In genomic region chr4:3431446-3431993, GRCh38 we compare ENCODE assay signal across 37 cellular contexts. TPM values are rescaled to one million over a fixed set of nuclear protein-coding genes. Genes with fewer than 3 reads are reported as not detected.
"Had no signal": no experiment of that assay in that cellular context is flagged by ENCODE, and none has a peak within 500 bp of the region (broad histone marks: within the 10 kb centered on the region; RNA-seq: fewer than 3 reads in every experiment).

No MANE protein-coding gene starts in this region.

- H3K4me2 ChIP-seq: SK-N-SH had no signal

- H3K36me3 Mint-ChIP-seq: activated CD4-positive, alpha-beta memory T cell treated with anti-CD3 and anti-CD28 coated beads for 36 hours; activated naive CD4-positive, alpha-beta T cell treated with anti-CD3 and anti-CD28 coated beads, Interleukin-2, amount 50 U/mL, for 72 hours had no signal

- H3K4me3 Mint-ChIP-seq: activated B cell treated with CpG ODN at 0.5 μM for 24 hours; activated CD4-positive, alpha-beta memory T cell treated with anti-CD3 and anti-CD28 coated beads for 36 hours; activated naive CD4-positive, alpha-beta T cell treated with anti-CD3 and anti-CD28 coated beads for 36 hours; activated T-cell treated with anti-CD3 and anti-CD28 coated beads, Interleukin-2, amount 50 U/mL, for 4 hours; activated T-helper 1 cell treated with anti-CD3 and anti-CD28 coated beads, Interleukin-12 subunit alpha, Interleukin-12 subunit beta, Interleukin-2, Interleukin-4 antibody, amounts not matched to agents 30 ng/mL and 10 ng/mL and 1 ng/mL, durations not matched to agents 14 hours and 24 hours and 36 hours; T-helper 1 cell treated with Interleukin-12 subunit alpha and Interleukin-12 subunit beta and Interleukin-4 antibody, amounts not matched to agents 30 μg/mL and 1 μg/mL, for 36 hours; T-helper 2 cell treated with Interferon-gamma antibody and Interleukin-4, amounts not matched to agents 5 μg/mL and 100 μg/mL, for 36 hours had no signal

- H3K9ac ChIP-seq: SK-N-SH had no signal

- DNase-seq: activated B cell treated with CpG ODN at 0.5 μM for 24 hours; activated CD4-positive, alpha-beta memory T cell treated with anti-CD3 and anti-CD28 coated beads for 36 hours; activated CD4-positive, alpha-beta T cell treated with anti-CD3 and anti-CD28 coated beads for 4 hours; activated CD4-positive, alpha-beta T cell treated with anti-CD3 and anti-CD28 coated beads, Interleukin-2, amount 50 U/mL, for 1 hour; activated CD4-positive, CD25-positive, alpha-beta regulatory T cell treated with anti-CD3 and anti-CD28 coated beads, Interleukin-2, amount 50 U/mL, for 72 hours; activated CD8-positive, alpha-beta memory T cell treated with anti-CD3 and anti-CD28 coated beads, Interleukin-2, amount 50 U/mL, for 4 hours; activated gamma-delta T cell treated with Interleukin-2 at 50 U/mL for 16 hours; activated naive CD4-positive, alpha-beta T cell treated with anti-CD3 and anti-CD28 coated beads for 36 hours; activated T-cell treated with anti-CD3 and anti-CD28 coated beads for 4 hours; activated T-cell treated with anti-CD3 and anti-CD28 coated beads, Interleukin-2, amount 50 U/mL, for 4 hours; adrenal gland; body of pancreas; central memory CD4-positive, alpha-beta T cell; Kasumi-1; KG1; MM.1S; MV-4-11; NCI-H1092; NCI-H1436 treated with DMSO at 0.1 percent for 48 hours; NCI-H1694 treated with DMSO at 0.1 percent for 48 hours; NCI-H2029; NCI-H2171; NCI-H510A; NCI-H526; NCI-H748 treated with DMSO at 0.1 percent for 48 hours; NK-92 treated with Interleukin-12 subunit alpha and Interleukin-12 subunit beta, amount 100 ng/mL, for 24 hours; PC-3; SHP77 treated with DMSO at 0.1 percent for 48 hours; SK-N-SH had no signal

- H3K27me3 ChIP-seq: adrenal gland, body of pancreas, SJSA1 had no signal

- H3K9me3 Mint-ChIP-seq: activated B cell treated with CpG ODN at 0.5 μM for 24 hours; activated CD4-positive, alpha-beta memory T cell treated with anti-CD3 and anti-CD28 coated beads for 36 hours; activated naive CD4-positive, alpha-beta T cell treated with anti-CD3 and anti-CD28 coated beads for 36 hours; activated naive CD4-positive, alpha-beta T cell treated with anti-CD3 and anti-CD28 coated beads, Interleukin-2, amount 50 U/mL, for 72 hours; activated T-cell treated with anti-CD3 and anti-CD28 coated beads, Interleukin-2, amount 50 U/mL, for 4 hours; activated T-helper 1 cell treated with anti-CD3 and anti-CD28 coated beads, Interleukin-12 subunit alpha, Interleukin-12 subunit beta, Interleukin-2, Interleukin-4 antibody, amounts not matched to agents 30 ng/mL and 10 ng/mL and 1 ng/mL, durations not matched to agents 14 hours and 24 hours and 36 hours; T-helper 1 cell treated with Interleukin-12 subunit alpha and Interleukin-12 subunit beta and Interleukin-4 antibody, amounts not matched to agents 30 μg/mL and 1 μg/mL, for 36 hours; T-helper 2 cell treated with Interferon-gamma antibody and Interleukin-4, amounts not matched to agents 5 μg/mL and 100 μg/mL, for 36 hours had no signal

- H3K4me1 ChIP-seq: body of pancreas had no signal

- H3K27ac ChIP-seq: adrenal gland, body of pancreas, SJSA1, VCaP had no signal

- H3K4me3 ChIP-seq: adrenal gland, body of pancreas, SJSA1 had no signal

- H3K27ac Mint-ChIP-seq: activated B cell treated with CpG ODN at 0.5 μM for 24 hours; activated CD4-positive, alpha-beta memory T cell treated with anti-CD3 and anti-CD28 coated beads for 36 hours; activated naive CD4-positive, alpha-beta T cell treated with anti-CD3 and anti-CD28 coated beads for 36 hours; activated T-helper 1 cell treated with anti-CD3 and anti-CD28 coated beads, Interleukin-12 subunit alpha, Interleukin-12 subunit beta, Interleukin-2, Interleukin-4 antibody, amounts not matched to agents 30 ng/mL and 10 ng/mL and 1 ng/mL, durations not matched to agents 14 hours and 24 hours and 36 hours; T-helper 1 cell treated with Interleukin-12 subunit alpha and Interleukin-12 subunit beta and Interleukin-4 antibody, amounts not matched to agents 30 μg/mL and 1 μg/mL, for 36 hours; T-helper 2 cell treated with Interferon-gamma antibody and Interleukin-4, amounts not matched to agents 5 μg/mL and 100 μg/mL, for 36 hours had no signal

- H3K9me3 ChIP-seq: adrenal gland, body of pancreas, SJSA1, SK-N-SH had no signal

- ATAC-seq: activated naive CD4-positive, alpha-beta T cell treated with anti-CD3 and anti-CD28 coated beads, Interleukin-2, amount 50 U/mL, for 72 hours; activated T-cell treated with anti-CD3 and anti-CD28 coated beads, Interleukin-2, amount 50 U/mL, for 4 hours; body of pancreas; PC-3 had no signal

- H3K27me3 Mint-ChIP-seq: activated B cell treated with CpG ODN at 0.5 μM for 24 hours; activated CD4-positive, alpha-beta memory T cell treated with anti-CD3 and anti-CD28 coated beads for 36 hours had no signal

RNA-seq across cellular contexts. Expression of gene HGFAC, which starts 10.2 kb away (rescaled TPM):
- total RNA-seq: activated B cell treated with CpG ODN at 0.5 μM for 24 hours; activated CD4-positive, alpha-beta memory T cell treated with anti-CD3 and anti-CD28 coated beads for 36 hours; activated naive CD4-positive, alpha-beta T cell treated with anti-CD3 and anti-CD28 coated beads for 36 hours; activated naive CD4-positive, alpha-beta T cell treated with anti-CD3 and anti-CD28 coated beads, Interleukin-2, amount 50 U/mL, for 72 hours; activated T-helper 1 cell treated with anti-CD3 and anti-CD28 coated beads, Interleukin-12 subunit alpha, Interleukin-12 subunit beta, Interleukin-2, Interleukin-4 antibody, amounts not matched to agents 30 ng/mL and 10 ng/mL and 1 ng/mL, durations not matched to agents 14 hours and 24 hours and 36 hours; bronchial epithelial cell had no signal

RNA-seq across cellular contexts. Expression of gene DOK7, which starts 31.6 kb away (rescaled TPM):
- total RNA-seq: activated CD4-positive, alpha-beta memory T cell treated with anti-CD3 and anti-CD28 coated beads for 36 hours; activated naive CD4-positive, alpha-beta T cell treated with anti-CD3 and anti-CD28 coated beads for 36 hours; activated naive CD4-positive, alpha-beta T cell treated with anti-CD3 and anti-CD28 coated beads, Interleukin-2, amount 50 U/mL, for 72 hours; activated T-cell treated with anti-CD3 and anti-CD28 coated beads, Interleukin-2, amount 50 U/mL, for 4 hours; activated T-helper 1 cell treated with anti-CD3 and anti-CD28 coated beads, Interleukin-12 subunit alpha, Interleukin-12 subunit beta, Interleukin-2, Interleukin-4 antibody, amounts not matched to agents 30 ng/mL and 10 ng/mL and 1 ng/mL, durations not matched to agents 14 hours and 24 hours and 36 hours; astrocyte had no signal
- polyA plus RNA-seq: SK-N-SH had no signal
